In genomic region chr11:100004541-100004940, GRCh38 we compare ENCODE assay signal across 1 cellular context.
TF ChIP-seq lines count a peak whose summit lies in the region.

No MANE protein-coding gene starts in this region.

TF ChIP-seq in WTC11, 78 proteins besides CTCF, POLR2A, EP300 and RAD21 (continued from another document):
- TF ChIP-seq ZNF512 (CRISPR knock-in tag; IDR thresholded peaks at IDR 0.05; ENCODE audit: borderline replicate concordance) (no peak), USF2 (CRISPR knock-in tag; IDR thresholded peaks at IDR 0.05) (no peak), FOXP4 (CRISPR knock-in tag; IDR thresholded peaks at IDR 0.05) (no peak), PRRX2 (CRISPR knock-in tag; IDR thresholded peaks at IDR 0.05) (no peak), NFYB (CRISPR knock-in tag; conservative IDR thresholded peaks at IDR 0.05; ENCODE audit: low read depth) (no peak), ZNF416 (CRISPR knock-in tag; IDR thresholded peaks at IDR 0.05) (no peak), ZBTB21 (CRISPR knock-in tag; IDR thresholded peaks at IDR 0.05; ENCODE audit: borderline replicate concordance) (no peak), FOXK1 (CRISPR knock-in tag; IDR thresholded peaks at IDR 0.05) (no peak), ZNF532 (CRISPR knock-in tag; IDR thresholded peaks at IDR 0.05; ENCODE audit: borderline replicate concordance) (no peak), MLX (CRISPR knock-in tag; IDR thresholded peaks at IDR 0.05) (no peak)
